ENCODE assay signal across 34 cellular contexts in the genomic region with DNA sequence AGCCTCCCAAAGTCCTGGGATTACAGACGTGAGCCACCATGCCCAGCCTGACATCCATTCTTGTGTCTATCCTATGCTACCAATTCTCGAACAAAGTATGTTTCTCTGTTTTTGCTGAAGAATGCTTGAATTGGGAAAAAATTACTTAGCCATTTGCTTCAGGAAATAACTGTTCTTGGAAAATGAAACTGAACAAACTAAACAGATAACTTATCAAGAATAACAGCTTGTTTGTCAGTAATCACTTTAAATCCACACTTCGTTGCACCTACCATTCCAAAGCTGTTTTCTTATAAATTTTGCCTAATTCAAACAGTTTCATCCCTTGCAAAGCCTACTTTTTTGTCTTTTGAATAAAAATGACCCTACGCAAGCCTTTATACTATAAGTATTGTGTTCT.
"Had no signal": no experiment of that assay in that cellular context is flagged by ENCODE, and none has a peak within 500 bp of the region (broad histone marks: within the 10 kb centered on the region; RNA-seq: fewer than 3 reads in every experiment).

No MANE protein-coding gene starts in this region.

- H3K27ac Mint-ChIP-seq: activated B cell treated with CpG ODN at 0.5 μM for 24 hours; activated CD4-positive, alpha-beta memory T cell treated with anti-CD3 and anti-CD28 coated beads, Interleukin-2, amount 10 ng/mL, durations not matched to agents 7 days and 5 days; activated CD4-positive, alpha-beta T cell treated with anti-CD3 and anti-CD28 coated beads, Interleukin-2, amount 10 ng/mL, durations not matched to agents 24 days and 14 days; activated CD8-positive, alpha-beta memory T cell treated with anti-CD3 and anti-CD28 coated beads, Interleukin-2, amount 10 ng/mL, durations not matched to agents 7 days and 5 days; activated CD8-positive, alpha-beta T cell treated with anti-CD3 and anti-CD28 coated beads, Interleukin-2, amount 10 ng/mL, durations not matched to agents 7 days and 5 days; activated naive CD4-positive, alpha-beta T cell treated with anti-CD3 and anti-CD28 coated beads, Interleukin-2, amount 10 ng/mL, durations not matched to agents 7 days and 5 days; activated naive CD4-positive, alpha-beta T cell treated with anti-CD3 and anti-CD28 coated beads, Interleukin-2, amount 50 U/mL, for 24 hours; activated naive CD8-positive, alpha-beta T cell; activated naive CD8-positive, alpha-beta T cell treated with anti-CD3 and anti-CD28 coated beads, Interleukin-2, amount 10 ng/mL, durations not matched to agents 7 days and 5 days; activated naive CD8-positive, alpha-beta T cell treated with anti-CD3 and anti-CD28 coated beads, Interleukin-2, amount 50 U/mL, for 24 hours; activated T-cell treated with anti-CD3 and anti-CD28 coated beads, Interleukin-2, amount 50 U/mL, for 24 hours; activated T-helper 2 cell treated with anti-CD3 and anti-CD28 coated beads, Interferon-gamma antibody, Interleukin-2, Interleukin-4, amounts not matched to agents 10 μg/mL and 5 μg/mL and 100 μg/mL, durations not matched to agents 14 hours and 24 hours and 36 hours; brain; T-helper 1 cell treated with Interleukin-12 subunit alpha and Interleukin-12 subunit beta and Interleukin-4 antibody, amounts not matched to agents 30 μg/mL and 1 μg/mL, for 36 hours; T-helper 2 cell treated with Interferon-gamma antibody and Interleukin-4, amounts not matched to agents 5 μg/mL and 100 μg/mL, for 36 hours had no signal

- H3K4me3 Mint-ChIP-seq: activated B cell treated with CpG ODN at 0.5 μM for 24 hours; activated CD4-positive, alpha-beta memory T cell treated with anti-CD3 and anti-CD28 coated beads, Interleukin-2, amount 10 ng/mL, durations not matched to agents 7 days and 5 days; activated CD4-positive, alpha-beta T cell treated with anti-CD3 and anti-CD28 coated beads, Interleukin-2, amount 10 ng/mL, durations not matched to agents 24 days and 14 days; activated CD8-positive, alpha-beta memory T cell treated with anti-CD3 and anti-CD28 coated beads, Interleukin-2, amount 10 ng/mL, durations not matched to agents 7 days and 5 days; activated CD8-positive, alpha-beta T cell treated with anti-CD3 and anti-CD28 coated beads, Interleukin-2, amount 10 ng/mL, durations not matched to agents 7 days and 5 days; activated naive CD4-positive, alpha-beta T cell treated with anti-CD3 and anti-CD28 coated beads, Interleukin-2, amount 10 ng/mL, durations not matched to agents 7 days and 5 days; activated naive CD4-positive, alpha-beta T cell treated with anti-CD3 and anti-CD28 coated beads, Interleukin-2, amount 50 U/mL, for 24 hours; activated naive CD8-positive, alpha-beta T cell; activated naive CD8-positive, alpha-beta T cell treated with anti-CD3 and anti-CD28 coated beads, Interleukin-2, amount 10 ng/mL, durations not matched to agents 7 days and 5 days; activated naive CD8-positive, alpha-beta T cell treated with anti-CD3 and anti-CD28 coated beads, Interleukin-2, amount 50 U/mL, for 24 hours; activated T-cell treated with anti-CD3 and anti-CD28 coated beads, Interleukin-2, amount 50 U/mL, for 24 hours; brain; central memory CD8-positive, alpha-beta T cell; T-helper 1 cell treated with Interleukin-12 subunit alpha and Interleukin-12 subunit beta and Interleukin-4 antibody, amounts not matched to agents 30 μg/mL and 1 μg/mL, for 36 hours; T-helper 2 cell treated with Interferon-gamma antibody and Interleukin-4, amounts not matched to agents 5 μg/mL and 100 μg/mL, for 36 hours had no signal

- H3K9me3 ChIP-seq: ascending aorta had no signal

- DNase-seq: activated B cell treated with CpG ODN at 0.5 μM for 24 hours; activated CD4-positive, alpha-beta memory T cell treated with anti-CD3 and anti-CD28 coated beads, Interleukin-2, amount 10 ng/mL, durations not matched to agents 7 days and 5 days; activated CD4-positive, alpha-beta T cell treated with anti-CD3 and anti-CD28 coated beads for 4 hours; activated CD4-positive, alpha-beta T cell treated with anti-CD3 and anti-CD28 coated beads, Interleukin-2, amount 10 ng/mL, durations not matched to agents 24 days and 14 days; activated CD4-positive, alpha-beta T cell treated with anti-CD3 and anti-CD28 coated beads, Interleukin-2, amount 50 U/mL, for 48 hours; activated CD4-positive, CD25-positive, alpha-beta regulatory T cell treated with anti-CD3 and anti-CD28 coated beads, Interleukin-2, amount 50 U/mL, for 72 hours; activated CD8-positive, alpha-beta memory T cell treated with anti-CD3 and anti-CD28 coated beads for 24 hours; activated CD8-positive, alpha-beta memory T cell treated with anti-CD3 and anti-CD28 coated beads, Interleukin-2, amount 10 ng/mL, durations not matched to agents 7 days and 5 days; activated CD8-positive, alpha-beta memory T cell treated with anti-CD3 and anti-CD28 coated beads, Interleukin-2, amount 50 U/mL, for 48 hours; activated CD8-positive, alpha-beta T cell treated with anti-CD3 and anti-CD28 coated beads, Interleukin-2, amount 10 ng/mL, durations not matched to agents 7 days and 5 days; activated effector memory CD4-positive, alpha-beta T cell treated with Interleukin-2 at 50 U/mL for 16 hours; activated gamma-delta T cell; activated naive CD4-positive, alpha-beta T cell treated with anti-CD3 and anti-CD28 coated beads, Interleukin-2, amount 10 ng/mL, durations not matched to agents 7 days and 5 days; activated naive CD4-positive, alpha-beta T cell treated with Interleukin-2 at 50 U/mL for 16 hours; activated naive CD8-positive, alpha-beta T cell treated with anti-CD3 and anti-CD28 coated beads, Interleukin-2, amount 10 ng/mL, durations not matched to agents 7 days and 5 days; activated naive CD8-positive, alpha-beta T cell treated with anti-CD3 and anti-CD28 coated beads, Interleukin-2, amount 50 U/mL, for 24 hours; activated T-cell treated with anti-CD3 and anti-CD28 coated beads, Interleukin-2, amount 50 U/mL, for 24 hours; activated T-cell treated with anti-CD3 and anti-CD28 coated beads, Interleukin-2, amount 50 U/mL, for 48 hours; amygdala; anterior cingulate cortex; caudate nucleus; cerebellar nuclear complex; T-helper 2 cell; T-helper 9 cell had no signal

- H3K36me3 Mint-ChIP-seq: activated CD8-positive, alpha-beta memory T cell treated with anti-CD3 and anti-CD28 coated beads, Interleukin-2, amount 10 ng/mL, durations not matched to agents 7 days and 5 days; activated naive CD4-positive, alpha-beta T cell treated with anti-CD3 and anti-CD28 coated beads, Interleukin-2, amount 10 ng/mL, durations not matched to agents 7 days and 5 days; activated naive CD4-positive, alpha-beta T cell treated with anti-CD3 and anti-CD28 coated beads, Interleukin-2, amount 50 U/mL, for 24 hours; activated naive CD8-positive, alpha-beta T cell; activated naive CD8-positive, alpha-beta T cell treated with anti-CD3 and anti-CD28 coated beads, Interleukin-2, amount 10 ng/mL, durations not matched to agents 7 days and 5 days; brain had no signal

- H3K27me3 ChIP-seq: ascending aorta, cardiac muscle cell had no signal

- H3K27ac ChIP-seq: ascending aorta, cardiac muscle cell, VCaP had no signal

- H3K27me3 Mint-ChIP-seq: activated B cell treated with CpG ODN at 0.5 μM for 24 hours; activated CD4-positive, alpha-beta memory T cell treated with anti-CD3 and anti-CD28 coated beads, Interleukin-2, amount 10 ng/mL, durations not matched to agents 7 days and 5 days; activated CD4-positive, alpha-beta T cell treated with anti-CD3 and anti-CD28 coated beads, Interleukin-2, amount 10 ng/mL, durations not matched to agents 24 days and 14 days; activated CD8-positive, alpha-beta memory T cell treated with anti-CD3 and anti-CD28 coated beads, Interleukin-2, amount 10 ng/mL, durations not matched to agents 7 days and 5 days; activated naive CD4-positive, alpha-beta T cell treated with anti-CD3 and anti-CD28 coated beads, Interleukin-2, amount 10 ng/mL, durations not matched to agents 7 days and 5 days; activated naive CD4-positive, alpha-beta T cell treated with anti-CD3 and anti-CD28 coated beads, Interleukin-2, amount 50 U/mL, for 24 hours; activated naive CD8-positive, alpha-beta T cell; activated naive CD8-positive, alpha-beta T cell treated with anti-CD3 and anti-CD28 coated beads, Interleukin-2, amount 10 ng/mL, durations not matched to agents 7 days and 5 days; activated naive CD8-positive, alpha-beta T cell treated with anti-CD3 and anti-CD28 coated beads, Interleukin-2, amount 50 U/mL, for 24 hours; activated T-cell treated with anti-CD3 and anti-CD28 coated beads, Interleukin-2, amount 50 U/mL, for 24 hours; central memory CD8-positive, alpha-beta T cell had no signal

- H3K36me3 ChIP-seq: ascending aorta, cardiac muscle cell had no signal

- H3K4me1 ChIP-seq: ascending aorta had no signal

- H3K9me3 Mint-ChIP-seq: activated CD4-positive, alpha-beta memory T cell treated with anti-CD3 and anti-CD28 coated beads, Interleukin-2, amount 10 ng/mL, durations not matched to agents 7 days and 5 days; activated CD4-positive, alpha-beta T cell treated with anti-CD3 and anti-CD28 coated beads, Interleukin-2, amount 10 ng/mL, durations not matched to agents 24 days and 14 days; activated naive CD8-positive, alpha-beta T cell treated with anti-CD3 and anti-CD28 coated beads, Interleukin-2, amount 10 ng/mL, durations not matched to agents 7 days and 5 days; T-helper 1 cell treated with Interleukin-12 subunit alpha and Interleukin-12 subunit beta and Interleukin-4 antibody, amounts not matched to agents 30 μg/mL and 1 μg/mL, for 36 hours; T-helper 2 cell treated with Interferon-gamma antibody and Interleukin-4, amounts not matched to agents 5 μg/mL and 100 μg/mL, for 36 hours had no signal

- H3K4me3 ChIP-seq: ascending aorta, cardiac muscle cell had no signal

- ATAC-seq: activated CD8-positive, alpha-beta memory T cell treated with anti-CD3 and anti-CD28 coated beads, Interleukin-2, amount 10 ng/mL, durations not matched to agents 7 days and 5 days; activated CD8-positive, alpha-beta T cell treated with anti-CD3 and anti-CD28 coated beads, Interleukin-2, amount 10 ng/mL, durations not matched to agents 7 days and 5 days; activated naive CD8-positive, alpha-beta T cell treated with anti-CD3 and anti-CD28 coated beads, Interleukin-2, amount 50 U/mL, for 24 hours had no signal

- H3K4me1 Mint-ChIP-seq: activated B cell treated with CpG ODN at 0.5 μM for 24 hours; activated CD4-positive, alpha-beta memory T cell treated with anti-CD3 and anti-CD28 coated beads, Interleukin-2, amount 10 ng/mL, durations not matched to agents 7 days and 5 days; activated CD4-positive, alpha-beta T cell treated with anti-CD3 and anti-CD28 coated beads, Interleukin-2, amount 10 ng/mL, durations not matched to agents 24 days and 14 days; activated CD8-positive, alpha-beta memory T cell treated with anti-CD3 and anti-CD28 coated beads, Interleukin-2, amount 10 ng/mL, durations not matched to agents 7 days and 5 days; activated naive CD4-positive, alpha-beta T cell treated with anti-CD3 and anti-CD28 coated beads, Interleukin-2, amount 10 ng/mL, durations not matched to agents 7 days and 5 days; activated naive CD4-positive, alpha-beta T cell treated with anti-CD3 and anti-CD28 coated beads, Interleukin-2, amount 50 U/mL, for 24 hours; activated naive CD8-positive, alpha-beta T cell treated with anti-CD3 and anti-CD28 coated beads, Interleukin-2, amount 10 ng/mL, durations not matched to agents 7 days and 5 days; activated naive CD8-positive, alpha-beta T cell treated with anti-CD3 and anti-CD28 coated beads, Interleukin-2, amount 50 U/mL, for 24 hours; central memory CD8-positive, alpha-beta T cell had no signal
